ENCODE assay signal across 8 cellular contexts in genomic region chr4:183098723-183099536, GRCh38. TPM values are rescaled to one million over a fixed set of nuclear protein-coding genes. Genes with fewer than 3 reads are reported as not detected.
DNase-seq lines count a peak whose midpoint lies in the region; ATAC-seq and TF ChIP-seq lines count a peak whose summit lies in the region.

Gene WWC2, plus strand, starts transcription at chr4:183099257. Its CDS starts 235 bp downstream, at chr4:183099492.

- peak; percentile 86 for DNase-seq in AG09319 (ENCODE audit: extremely low read depth, low read depth)
- peak; percentile 74 for DNase-seq in HPDE6-E6E7 (ENCODE audit: extremely low spot score)
- DNase-seq in SIG-M5 (lab: John Stamatoyannopoulos, UW): peak; percentile 1
- DNase-seq in activated gamma-delta T cell treated with Interleukin-2 at 50 U/mL for 16 hours: peak; percentile 51
- peak; percentile 95 for DNase-seq in fibroblast of pulmonary artery (ENCODE audit: low read depth)
- peak; percentile 32 for DNase-seq in naive B cell
- peak; percentile 15 for DNase-seq in stimulated activated naive B cell treated with anti-CD40 and anti-IgM and Interleukin-4, amounts not matched to agents 10 μg/mL and 1 μg/mL and 100 μg/mL, for 72 hours

- no peaks in the 10 kb centered on the region for H3K36me3 Mint-ChIP-seq in naive B cell
- no peaks in the 10 kb centered on the region for H3K36me3 Mint-ChIP-seq in stimulated activated naive B cell treated with anti-CD40 and anti-IgM and Interleukin-4, amounts not matched to agents 10 μg/mL and 1 μg/mL and 100 μg/mL, for 72 hours

- TF ChIP-seq CTCF in AG09319 (IDR thresholded peaks at IDR 0.05; ENCODE audit: low read depth, low read length) (no peak), fibroblast of pulmonary artery (IDR thresholded peaks at IDR 0.05; ENCODE audit: low read length, missing control alignments) (no peak)

- H3K27ac Mint-ChIP-seq in naive B cell: peak within 1 kb of the TSS in 2 of 6 donors; percentile 14 to 30
- H3K27ac Mint-ChIP-seq in stimulated activated naive B cell treated with anti-CD40 and anti-IgM and Interleukin-4, amounts not matched to agents 10 μg/mL and 1 μg/mL and 100 μg/mL, for 72 hours: peak within 1 kb of the TSS; percentile 20

- H3K4me3 ChIP-seq in fibroblast of pulmonary artery (replicated peaks; ENCODE audit: low read depth, low read length): peak within 1 kb of the TSS; percentile 78

- ATAC-seq in GM19372 (IDR thresholded peaks at IDR 0.05; ENCODE audit: low read depth, unreplicated experiment) (peak; percentile 52), naive B cell (ENCODE audit: low read depth in 2 of 2) (peak; percentile 70 to 71)
- ATAC-seq in stimulated activated naive B cell treated with anti-CD40 and anti-IgM and Interleukin-4, amounts not matched to agents 10 μg/mL and 1 μg/mL and 100 μg/mL, for 72 hours (replicated peaks): peak; percentile 60 to 67

- H3K27me3 Mint-ChIP-seq in naive B cell: peaks cover 35 to 44% (median 40%) of the 10 kb centered on the region in 3 donors
- H3K27me3 Mint-ChIP-seq in stimulated activated naive B cell treated with anti-CD40 and anti-IgM and Interleukin-4, amounts not matched to agents 10 μg/mL and 1 μg/mL and 100 μg/mL, for 72 hours: peaks cover 36 to 43% of the 10 kb centered on the region in 2 donors

- peaks cover 0 to 12% (median 5%) of the 10 kb centered on the region in 3 donors for H3K4me1 Mint-ChIP-seq in naive B cell
- peaks cover 5 to 13% of the 10 kb centered on the region in 2 donors for H3K4me1 Mint-ChIP-seq in stimulated activated naive B cell treated with anti-CD40 and anti-IgM and Interleukin-4, amounts not matched to agents 10 μg/mL and 1 μg/mL and 100 μg/mL, for 72 hours

- H3K9me3 Mint-ChIP-seq in naive B cell: peaks cover 0 to 2% (median 0%) of the 10 kb centered on the region in 7 donors
- no peaks in the 10 kb centered on the region for H3K9me3 Mint-ChIP-seq in stimulated activated naive B cell treated with anti-CD40 and anti-IgM and Interleukin-4, amounts not matched to agents 10 μg/mL and 1 μg/mL and 100 μg/mL, for 72 hours

- peak within 1 kb of the TSS; percentile 69 to 87 (median 76) for H3K4me3 Mint-ChIP-seq in naive B cell
- H3K4me3 Mint-ChIP-seq in stimulated activated naive B cell treated with anti-CD40 and anti-IgM and Interleukin-4, amounts not matched to agents 10 μg/mL and 1 μg/mL and 100 μg/mL, for 72 hours: peak within 1 kb of the TSS; percentile 73 to 83

RNA-seq across cellular contexts. Expression of gene WWC2, which starts in this region (rescaled TPM):
- polyA plus RNA-seq in naive B cell (ENCODE audit: low read depth in 6 of 6): under 1 TPM in 5 of 6 donors, not detected in 1; 0.07 to 0.88 (median 0.22) TPM

Comparison
In these comparisons a context has a peak if more than half of its experiments do, and no peak if none do; other contexts are left out.
1. Peak in every context shown above with its lines: DNase-seq, ATAC-seq and H3K4me3 ChIP-seq.
2. Peak in DNase-seq and ATAC-seq in naive B cell; RNA of the gene not detected or under 1 TPM.
3. DNase-seq: peak in every context shown above with its lines; median percentile 95 in fibroblast of pulmonary artery; 86 in AG09319; 74 in HPDE6-E6E7; 51 in activated gamma-delta T cell treated with Interleukin-2 at 50 U/mL for 16 hours; 32 in naive B cell; 15 in stimulated activated naive B cell treated with anti-CD40 and anti-IgM and Interleukin-4, amounts not matched to agents 10 μg/mL and 1 μg/mL and 100 μg/mL, for 72 hours; 1 in SIG-M5.